In the genomic region with DNA sequence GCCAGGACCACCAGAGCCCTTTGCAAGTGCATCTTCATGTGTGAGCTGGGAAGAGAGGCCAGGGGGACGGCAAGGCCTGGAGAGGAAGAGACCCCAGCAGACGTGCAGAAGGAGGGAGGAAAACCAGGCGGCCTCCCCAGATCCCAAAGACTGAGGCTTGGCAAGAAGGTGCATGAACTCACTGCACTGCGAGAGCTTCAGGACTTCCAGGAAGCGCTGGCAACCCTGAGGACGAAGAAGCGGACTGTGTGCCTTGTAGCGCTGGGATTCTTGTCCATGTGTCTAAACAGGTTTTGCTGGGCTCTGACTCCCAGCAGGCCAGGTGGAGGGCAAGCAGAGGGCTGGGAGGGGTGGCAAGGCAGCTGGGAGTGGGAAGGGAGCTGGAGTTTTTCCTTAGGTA, we compare ENCODE assay signal across 9 cellular contexts. TPM values are rescaled to one million over a fixed set of nuclear protein-coding genes. Genes with fewer than 3 reads are reported as not detected.
A peak's percentile ranks its signal among the peaks of the same experiment; 100 is the strongest.
DNase-seq lines count a peak whose midpoint lies in the region; ATAC-seq and TF ChIP-seq lines count a peak whose summit lies in the region.
"Had no signal": no experiment of that assay in that cellular context is flagged by ENCODE, and none has a peak within 500 bp of the region (broad histone marks: within the 10 kb centered on the region; RNA-seq: fewer than 3 reads in every experiment).

No MANE protein-coding gene starts in this region.

- no peaks in the 10 kb centered on the region for H3K36me3 Mint-ChIP-seq in activated CD8-positive, alpha-beta T cell treated with anti-CD3 and anti-CD28 coated beads for 36 hours (ENCODE audit: low read depth)

- DNase-seq in DMS53 (lab: John Stamatoyannopoulos, UW), result peak; percentile 64
- DNase-seq in DMS53 treated with DMSO at 0.1 percent for 48 hours (lab: John Stamatoyannopoulos, UW; ENCODE audit: unreplicated experiment), result no peak
- DNase-seq in activated CD8-positive, alpha-beta T cell treated with anti-CD3 and anti-CD28 coated beads for 36 hours, result no peak
- DNase-seq in left ventricle myocardium superior, result peak; percentile 38
- no peak for DNase-seq in smooth muscle cell (lab: John Stamatoyannopoulos, UW; ENCODE audit: unreplicated experiment)
- DNase-seq in NCI-H1105 treated with DMSO at 0.1 percent for 48 hours (lab: John Stamatoyannopoulos, UW), result no peak

- CTCF ChIA-PET in activated CD8-positive, alpha-beta T cell treated with anti-CD3 and anti-CD28 coated beads for 36 hours (lab: Charles Lee), result interaction anchor here (0.7 to 9.1 kb wide), 3 partner anchors 74 to 326 kb away, joined by 3 to 143 read pairs (median 63); no protein-coding TSS in a partner anchor

- no peaks in the 10 kb centered on the region for H3K36me3 ChIP-seq in smooth muscle cell (ENCODE audit: low read depth)

- POLR2A ChIA-PET in activated CD8-positive, alpha-beta T cell treated with anti-CD3 and anti-CD28 coated beads for 36 hours (lab: Charles Lee), result interaction anchor here (0.6 to 1.2 kb wide), 2 partner anchors 72 to 371 kb away, joined by 3 read pairs; no protein-coding TSS in a partner anchor

- WGBS in smooth muscle cell (ENCODE audit: low lambda C conversion rate), result 73% methylated on average over 8 of the region's 8 CpGs

- ATAC-seq in activated CD8-positive, alpha-beta T cell treated with anti-CD3 and anti-CD28 coated beads for 36 hours, result no peak
- ATAC-seq in left ventricle myocardium superior, result no peak
- no peak for ATAC-seq in GM18909 (IDR thresholded peaks at IDR 0.05; ENCODE audit: poor library complexity, unreplicated experiment)
- ATAC-seq in HG02798 (IDR thresholded peaks at IDR 0.05; ENCODE audit: poor library complexity, unreplicated experiment), result no peak
- ATAC-seq: A549 had no signal

- H2AFZ ChIP-seq in smooth muscle cell (ENCODE audit: low read depth), result no peak overlapping the region

- no peaks in the 10 kb centered on the region for H3K27me3 ChIP-seq in smooth muscle cell (ENCODE audit: low read depth)

- H3K4me1 ChIP-seq in smooth muscle cell (ENCODE audit: low read depth), result peaks cover 16% of the 10 kb centered on the region

- H3K4me3 ChIP-seq in smooth muscle cell, result peak overlapping the region; percentile 89

- no peak for TF ChIP-seq CTCF in activated CD8-positive, alpha-beta T cell treated with anti-CD3 and anti-CD28 coated beads for 36 hours (IDR thresholded peaks at IDR 0.05)
- TF ChIP-seq CTCF in smooth muscle cell (IDR thresholded peaks at IDR 0.05; ENCODE audit: borderline replicate concordance, insufficient read depth, poor library complexity, severe bottlenecking), result no peak

- H3K9ac ChIP-seq in smooth muscle cell (ENCODE audit: low read depth), result peak overlapping the region; percentile 30

- peaks cover 51% of the 10 kb centered on the region for H3K79me2 ChIP-seq in smooth muscle cell (ENCODE audit: low read depth)

- peak overlapping the region; percentile 81 for H3K27ac Mint-ChIP-seq in activated CD8-positive, alpha-beta T cell treated with anti-CD3 and anti-CD28 coated beads for 36 hours

- H3K27ac ChIP-seq in smooth muscle cell (ENCODE audit: low read depth), result peak overlapping the region; percentile 79

- no peaks in the 10 kb centered on the region for H3K9me3 ChIP-seq in smooth muscle cell (replicated peaks; ENCODE audit: low read depth)
- H3K9me3 ChIP-seq: A549 had no signal

- H3K27me3 Mint-ChIP-seq in activated CD8-positive, alpha-beta T cell treated with anti-CD3 and anti-CD28 coated beads for 36 hours, result no peaks in the 10 kb centered on the region

- H3K9me3 Mint-ChIP-seq in activated CD8-positive, alpha-beta T cell treated with anti-CD3 and anti-CD28 coated beads for 36 hours, result no peaks in the 10 kb centered on the region

- H3K4me1 Mint-ChIP-seq in activated CD8-positive, alpha-beta T cell treated with anti-CD3 and anti-CD28 coated beads for 36 hours (ENCODE audit: low read depth), result peaks cover 36% of the 10 kb centered on the region

- peak overlapping the region; percentile 95 for H3K4me2 ChIP-seq in smooth muscle cell

- intact Hi-C loops in activated CD8-positive, alpha-beta T cell treated with anti-CD3 and anti-CD28 coated beads for 36 hours (cut with micrococcal nuclease), result loop anchor here (2.0 to 5.0 kb wide), 2 partner anchors 74 to 272 kb away; no protein-coding TSS in a partner anchor
- intact Hi-C loops in left ventricle myocardium superior (cut with micrococcal nuclease), result loop anchor here (5.0 kb wide), 1 partner anchor 274 kb away; no protein-coding TSS in a partner anchor

- H4K20me1 ChIP-seq in smooth muscle cell (ENCODE audit: low read depth), result peaks cover 20% of the 10 kb centered on the region

- H3K4me3 Mint-ChIP-seq in activated CD8-positive, alpha-beta T cell treated with anti-CD3 and anti-CD28 coated beads for 36 hours, result peak overlapping the region; percentile 80

- no peaks in the 10 kb centered on the region for H3F3A ChIP-seq in smooth muscle cell (ENCODE audit: low read depth)

RNA-seq across cellular contexts. Expression of gene TGFB3, which starts 0.9 kb away (rescaled TPM):
- 1 to 10 TPM; 3.4 to 4.2 TPM for total RNA-seq in activated CD8-positive, alpha-beta T cell treated with anti-CD3 and anti-CD28 coated beads for 36 hours
- total RNA-seq in left ventricle myocardium superior (22.8 TPM), smooth muscle cell (63.4 and 77.5 TPM in 2 replicates)
- 103 and 119 TPM in 2 replicates for polyA plus RNA-seq in smooth muscle cell

RNA-seq across cellular contexts. Expression of gene IFT43, which starts 4.7 kb away (rescaled TPM):
- 10 to 100 TPM in 1 of 2 experiments, 1 to 10 TPM in 1; 7.6 to 10.4 TPM for total RNA-seq in activated CD8-positive, alpha-beta T cell treated with anti-CD3 and anti-CD28 coated beads for 36 hours
- total RNA-seq in left ventricle myocardium superior (29.1 TPM), smooth muscle cell (46.5 and 46.9 TPM in 2 replicates)
- 63.0 and 64.7 TPM in 2 replicates for polyA plus RNA-seq in smooth muscle cell

Comparison
In these comparisons a context has a peak if more than half of its experiments do, and no peak if none do; other contexts are left out.
1. DNase-seq: peak in DMS53 (single experiment) and left ventricle myocardium superior (single experiment); none in DMS53 treated with DMSO at 0.1 percent for 48 hours (single experiment), activated CD8-positive, alpha-beta T cell treated with anti-CD3 and anti-CD28 coated beads for 36 hours (single experiment), smooth muscle cell (single experiment) and NCI-H1105 treated with DMSO at 0.1 percent for 48 hours (single experiment).